1 cellular context compared by ENCODE assay signal in genomic region chr16:8869212-8869987, GRCh38.
TF ChIP-seq lines count a peak whose summit lies in the region.

No MANE protein-coding gene starts in this region.

TF ChIP-seq in HepG2, 621 proteins besides CTCF, POLR2A, EP300 and RAD21 (continued from another document and continues in another):
- TF ChIP-seq TRIM22 (IDR thresholded peaks at IDR 0.05) (no peak), HMGXB3 (CRISPR knock-in tag; IDR thresholded peaks at IDR 0.05; ENCODE audit: borderline replicate concordance) (0 out of 2 replicates have a peak, but pooled peaks have one; percentile 35), MZF1 (CRISPR knock-in tag; IDR thresholded peaks at IDR 0.05; ENCODE audit: borderline replicate concordance) (no peak), ZXDC (CRISPR knock-in tag; IDR thresholded peaks at IDR 0.05) (peak; percentile 53; the same call in 1 of the 2 replicates), ZNF740 (CRISPR knock-in tag; IDR thresholded peaks at IDR 0.05) (0 out of 2 replicates have a peak, but pooled peaks have one; percentile 68), NFKBIZ (CRISPR knock-in tag; IDR thresholded peaks at IDR 0.05) (peak; percentile 81; the same call in 1 of the 2 replicates), ZNF329 (CRISPR knock-in tag; IDR thresholded peaks at IDR 0.05; ENCODE audit: low read depth) (no peak), NR3C1 (CRISPR knock-in tag; IDR thresholded peaks at IDR 0.05) (no peak), MXD1 (CRISPR knock-in tag; IDR thresholded peaks at IDR 0.05) (no peak; the same call in 1 of the 2 replicates), ZNF138 (CRISPR knock-in tag; IDR thresholded peaks at IDR 0.05; ENCODE audit: low read depth) (peak; percentile 14; the same call in 1 of the 2 replicates), HMGA1 (CRISPR knock-in tag; conservative IDR thresholded peaks at IDR 0.05) (no peak), KDM5A (IDR thresholded peaks at IDR 0.05; ENCODE audit: borderline replicate concordance, low read length) (no peak), TEAD3 (CRISPR knock-in tag; optimal IDR thresholded peaks at IDR 0.05; ENCODE audit: borderline replicate concordance) (peak; percentile 19), SMAD3 (CRISPR knock-in tag; IDR thresholded peaks at IDR 0.05) (no peak; the same call in 1 of the 2 replicates), TOPORS (CRISPR knock-in tag; IDR thresholded peaks at IDR 0.05) (no peak), ELF3 (CRISPR knock-in tag; IDR thresholded peaks at IDR 0.05) (peak; percentile 69), SRSF9 (IDR thresholded peaks at IDR 0.05; ENCODE audit: borderline replicate concordance, insufficient read depth, low read depth, low read length, poor library complexity, severe bottlenecking) (no peak), ZNF678 (CRISPR knock-in tag; IDR thresholded peaks at IDR 0.05) (no peak), PRDM4 (CRISPR knock-in tag; IDR thresholded peaks at IDR 0.05; ENCODE audit: borderline replicate concordance) (no peak), GTF3A (CRISPR knock-in tag; conservative IDR thresholded peaks at IDR 0.05) (peak; percentile 78; the same call in 1 of the 2 replicates), ZNF576 (CRISPR knock-in tag; IDR thresholded peaks at IDR 0.05) (no peak), TRAFD1 (CRISPR knock-in tag; IDR thresholded peaks at IDR 0.05; ENCODE audit: borderline replicate concordance) (peak; percentile 85; the same call in 1 of the 2 replicates), ZNF768 (CRISPR knock-in tag; IDR thresholded peaks at IDR 0.05) (peak; percentile 44; the same call in 1 of the 2 replicates), KDM5B (CRISPR knock-in tag; IDR thresholded peaks at IDR 0.05; ENCODE audit: borderline replicate concordance) (peak; percentile 51; the same call in 1 of the 2 replicates), ZSCAN12 (CRISPR knock-in tag; IDR thresholded peaks at IDR 0.05) (peak; percentile 15; the same call in 1 of the 2 replicates), ZNF275 (CRISPR knock-in tag; IDR thresholded peaks at IDR 0.05; ENCODE audit: borderline replicate concordance) (no peak), FOSL1 (CRISPR knock-in tag; IDR thresholded peaks at IDR 0.05; ENCODE audit: borderline replicate concordance) (no peak), MEIS2 (CRISPR knock-in tag; IDR thresholded peaks at IDR 0.05) (0 out of 2 replicates have a peak, but pooled peaks have one; percentile 43), CCAR2 (optimal IDR thresholded peaks at IDR 0.05; ENCODE audit: low read depth, low read length) (no peak), MXI1 (IDR thresholded peaks at IDR 0.05; ENCODE audit: borderline replicate concordance, low read depth, low read length) (peak; percentile 6; the same call in 1 of the 3 replicates), GMEB1 (CRISPR knock-in tag; IDR thresholded peaks at IDR 0.05; ENCODE audit: borderline replicate concordance) (peak; percentile 49; the same call in 1 of the 2 replicates), SOX13 (IDR thresholded peaks at IDR 0.05) (0 out of 2 replicates have a peak, but pooled peaks have one; percentile 27), SOX13 (CRISPR knock-in tag; conservative IDR thresholded peaks at IDR 0.05 in 1 of 2, IDR thresholded peaks at IDR 0.05 in 1 of 2) (peak; percentile 50 to 60; a peak in 2 of 4 replicates), STAG1 (CRISPR knock-in tag; IDR thresholded peaks at IDR 0.05) (peak; percentile 27; the same call in 1 of the 2 replicates), ZNF232 (CRISPR knock-in tag; IDR thresholded peaks at IDR 0.05; ENCODE audit: borderline replicate concordance) (peak; percentile 90; the same call in 1 of the 2 replicates), JARID2 (CRISPR knock-in tag; IDR thresholded peaks at IDR 0.05; ENCODE audit: insufficient replicate concordance) (no peak), NFE2L1 (CRISPR knock-in tag; IDR thresholded peaks at IDR 0.05; ENCODE audit: borderline replicate concordance) (0 out of 2 replicates have a peak, but pooled peaks have one; percentile 54)
